21 cellular contexts compared by ENCODE assay signal in genomic region chr4:150418757-150419410, GRCh38.
DNase-seq lines count a peak whose midpoint lies in the region; ATAC-seq and TF ChIP-seq lines count a peak whose summit lies in the region.
"Had no signal": no experiment of that assay in that cellular context is flagged by ENCODE, and none has a peak within 500 bp of the region (broad histone marks: within the 10 kb centered on the region; RNA-seq: fewer than 3 reads in every experiment).

No MANE protein-coding gene starts in this region.

- peak; percentile 60 for DNase-seq in COLO829 (ENCODE audit: low spot score)
- DNase-seq in NCI-H82 (lab: John Stamatoyannopoulos, UW): peak; percentile 64
- peak; percentile 21 for DNase-seq in foreskin melanocyte
- DNase-seq in pons (ENCODE audit: low spot score): peak; percentile 69
- DNase-seq in germinal center (ENCODE audit: low spot score): no peak
- no peak for DNase-seq in BE2C
- DNase-seq: CD4-positive, alpha-beta T cell; COR-L47; KBM-7; MV-4-11; NCI-H1105; NCI-H1436 treated with DMSO at 0.1 percent for 48 hours; NCI-H187 treated with DMSO at 0.1 percent for 48 hours; NCI-H2107; NCI-H748 treated with DMSO at 0.1 percent for 48 hours; NK-92 treated with Interleukin-12 subunit alpha and Interleukin-12 subunit beta, amount 100 ng/mL, for 24 hours; PC-3 had no signal

- H3K4me1 ChIP-seq in BE2C: peaks cover 13% of the 10 kb centered on the region
- H3K4me1 ChIP-seq: BLaER1 treated with 17β-estradiol and CSF1 and Interleukin-3, amounts not matched to agents 10 nM and 100 nM had no signal

- ATAC-seq in GM19467 (IDR thresholded peaks at IDR 0.05; ENCODE audit: unreplicated experiment) (no peak), HG03520 (IDR thresholded peaks at IDR 0.05; ENCODE audit: unreplicated experiment) (no peak)
- ATAC-seq: HCT116, PC-3 had no signal

- TF ChIP-seq CTCF in BE2C (IDR thresholded peaks at IDR 0.05; ENCODE audit: low read depth, low read length): no peak

- H3K27me3 ChIP-seq in BE2C: no peaks in the 10 kb centered on the region
- H3K27me3 ChIP-seq: BLaER1 treated with 17β-estradiol and CSF1 and Interleukin-3, amounts not matched to agents 10 nM and 100 nM had no signal

- no peak overlapping the region for H3K4me3 ChIP-seq in BE2C (ENCODE audit: low read depth, low read length)
- H3K4me3 ChIP-seq: BLaER1 treated with 17β-estradiol and CSF1 and Interleukin-3, amounts not matched to agents 10 nM and 100 nM had no signal

- H3K9me3 ChIP-seq in BE2C: no peaks in the 10 kb centered on the region
- H3K9me3 ChIP-seq: BLaER1 treated with 17β-estradiol and CSF1 and Interleukin-3, amounts not matched to agents 10 nM and 100 nM had no signal

- H3K36me3 ChIP-seq in BE2C: peaks cover 28% of the 10 kb centered on the region

Comparison
In these comparisons a context has a peak if more than half of its experiments do, and no peak if none do; other contexts are left out.
1. DNase-seq: peak in COLO829 (single experiment), NCI-H82 (single experiment), foreskin melanocyte (single experiment) and pons (single experiment); none in germinal center (single experiment) and BE2C (single experiment).